In genomic region chr19:52943884-52944643, GRCh38 we compare ENCODE assay signal across 1 cellular context.
TF ChIP-seq lines count a peak whose summit lies in the region.

No MANE protein-coding gene starts in this region.

TF ChIP-seq in GM23338, 12 proteins besides CTCF, POLR2A, EP300 and RAD21 (continued from another document):
- TF ChIP-seq, protein P1, sequence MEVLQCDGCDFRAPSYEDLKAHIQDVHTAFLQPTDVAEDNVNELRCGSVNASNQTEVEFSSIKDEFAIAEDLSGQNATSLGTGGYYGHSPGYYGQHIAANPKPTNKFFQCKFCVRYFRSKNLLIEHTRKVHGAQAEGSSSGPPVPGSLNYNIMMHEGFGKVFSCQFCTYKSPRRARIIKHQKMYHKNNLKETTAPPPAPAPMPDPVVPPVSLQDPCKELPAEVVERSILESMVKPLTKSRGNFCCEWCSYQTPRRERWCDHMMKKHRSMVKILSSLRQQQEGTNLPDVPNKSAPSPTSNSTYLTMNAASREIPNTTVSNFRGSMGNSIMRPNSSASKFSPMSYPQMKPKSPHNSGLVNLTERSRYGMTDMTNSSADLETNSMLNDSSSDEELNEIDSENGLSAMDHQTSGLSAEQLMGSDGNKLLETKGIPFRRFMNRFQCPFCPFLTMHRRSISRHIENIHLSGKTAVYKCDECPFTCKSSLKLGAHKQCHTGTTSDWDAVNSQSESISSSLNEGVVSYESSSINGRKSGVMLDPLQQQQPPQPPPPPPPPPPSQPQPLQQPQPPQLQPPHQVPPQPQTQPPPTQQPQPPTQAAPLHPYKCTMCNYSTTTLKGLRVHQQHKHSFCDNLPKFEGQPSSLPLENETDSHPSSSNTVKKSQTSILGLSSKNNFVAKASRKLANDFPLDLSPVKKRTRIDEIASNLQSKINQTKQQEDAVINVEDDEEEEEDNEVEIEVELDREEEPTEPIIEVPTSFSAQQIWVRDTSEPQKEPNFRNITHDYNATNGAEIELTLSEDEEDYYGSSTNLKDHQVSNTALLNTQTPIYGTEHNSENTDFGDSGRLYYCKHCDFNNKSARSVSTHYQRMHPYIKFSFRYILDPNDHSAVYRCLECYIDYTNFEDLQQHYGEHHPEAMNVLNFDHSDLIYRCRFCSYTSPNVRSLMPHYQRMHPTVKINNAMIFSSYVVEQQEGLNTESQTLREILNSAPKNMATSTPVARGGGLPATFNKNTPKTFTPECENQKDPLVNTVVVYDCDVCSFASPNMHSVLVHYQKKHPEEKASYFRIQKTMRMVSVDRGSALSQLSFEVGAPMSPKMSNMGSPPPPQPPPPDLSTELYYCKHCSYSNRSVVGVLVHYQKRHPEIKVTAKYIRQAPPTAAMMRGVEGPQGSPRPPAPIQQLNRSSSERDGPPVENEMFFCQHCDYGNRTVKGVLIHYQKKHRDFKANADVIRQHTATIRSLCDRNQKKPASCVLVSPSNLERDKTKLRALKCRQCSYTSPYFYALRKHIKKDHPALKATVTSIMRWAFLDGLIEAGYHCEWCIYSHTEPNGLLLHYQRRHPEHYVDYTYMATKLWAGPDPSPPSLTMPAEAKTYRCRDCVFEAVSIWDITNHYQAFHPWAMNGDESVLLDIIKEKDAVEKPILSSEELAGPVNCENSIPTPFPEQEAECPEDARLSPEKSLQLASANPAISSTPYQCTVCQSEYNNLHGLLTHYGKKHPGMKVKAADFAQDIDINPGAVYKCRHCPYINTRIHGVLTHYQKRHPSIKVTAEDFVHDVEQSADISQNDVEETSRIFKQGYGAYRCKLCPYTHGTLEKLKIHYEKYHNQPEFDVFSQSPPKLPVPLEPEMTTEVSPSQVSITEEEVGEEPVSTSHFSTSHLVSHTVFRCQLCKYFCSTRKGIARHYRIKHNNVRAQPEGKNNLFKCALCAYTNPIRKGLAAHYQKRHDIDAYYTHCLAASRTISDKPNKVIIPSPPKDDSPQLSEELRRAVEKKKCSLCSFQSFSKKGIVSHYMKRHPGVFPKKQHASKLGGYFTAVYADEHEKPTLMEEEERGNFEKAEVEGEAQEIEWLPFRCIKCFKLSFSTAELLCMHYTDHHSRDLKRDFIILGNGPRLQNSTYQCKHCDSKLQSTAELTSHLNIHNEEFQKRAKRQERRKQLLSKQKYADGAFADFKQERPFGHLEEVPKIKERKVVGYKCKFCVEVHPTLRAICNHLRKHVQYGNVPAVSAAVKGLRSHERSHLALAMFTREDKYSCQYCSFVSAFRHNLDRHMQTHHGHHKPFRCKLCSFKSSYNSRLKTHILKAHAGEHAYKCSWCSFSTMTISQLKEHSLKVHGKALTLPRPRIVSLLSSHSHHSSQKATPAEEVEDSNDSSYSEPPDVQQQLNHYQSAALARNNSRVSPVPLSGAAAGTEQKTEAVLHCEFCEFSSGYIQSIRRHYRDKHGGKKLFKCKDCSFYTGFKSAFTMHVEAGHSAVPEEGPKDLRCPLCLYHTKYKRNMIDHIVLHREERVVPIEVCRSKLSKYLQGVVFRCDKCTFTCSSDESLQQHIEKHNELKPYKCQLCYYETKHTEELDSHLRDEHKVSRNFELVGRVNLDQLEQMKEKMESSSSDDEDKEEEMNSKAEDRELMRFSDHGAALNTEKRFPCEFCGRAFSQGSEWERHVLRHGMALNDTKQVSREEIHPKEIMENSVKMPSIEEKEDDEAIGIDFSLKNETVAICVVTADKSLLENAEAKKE (CRISPR knock-in tag; IDR thresholded peaks at IDR 0.05), result no peak
